Comparison of ENCODE assay signal across 8 cellular contexts in the genomic region with DNA sequence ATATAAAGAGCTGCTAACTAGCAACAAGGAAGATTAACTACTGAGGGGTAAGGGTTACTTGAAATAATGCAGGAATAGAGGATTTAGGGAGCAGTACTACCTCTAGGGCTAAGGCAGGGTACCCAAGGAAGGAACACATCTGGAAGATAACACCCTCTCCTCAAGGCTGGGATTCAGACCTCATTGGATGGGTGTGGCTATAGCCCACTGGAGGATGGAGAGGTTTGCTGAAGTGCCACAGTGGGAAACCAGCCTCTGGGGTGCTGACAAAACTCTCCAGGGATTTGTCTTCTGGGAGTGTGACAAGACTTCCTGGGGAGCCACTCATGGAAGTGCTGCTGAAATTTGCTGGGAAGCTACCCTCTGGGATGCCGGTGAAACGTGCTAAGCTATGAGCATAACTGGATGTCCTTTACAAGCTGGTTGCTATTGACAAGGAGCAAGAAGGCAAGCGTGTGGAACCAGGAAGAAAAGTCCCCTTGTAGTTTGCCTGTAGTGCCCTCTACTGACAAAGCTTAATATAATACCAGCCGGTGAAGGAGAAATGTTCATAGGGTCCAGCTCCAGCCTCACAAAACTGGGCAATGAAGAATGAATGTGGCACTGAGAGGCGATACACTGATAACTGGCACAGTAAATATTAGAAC.
DNase-seq lines count a peak whose midpoint lies in the region; ATAC-seq and TF ChIP-seq lines count a peak whose summit lies in the region.

No MANE protein-coding gene starts in this region.

- intact Hi-C loops in activated B cell treated with CpG ODN at 0.5 μM for 24 hours (cut with micrococcal nuclease): loop anchor here (1.0 to 2.0 kb wide), 4 partner anchors 50 to 1369 kb away; no protein-coding TSS in a partner anchor

- no peak overlapping the region for H3K27ac ChIP-seq in GM23248

- ATAC-seq in activated B cell treated with CpG ODN at 0.5 μM for 24 hours (ENCODE audit: low read depth): peak; percentile 66
- no peak for ATAC-seq in HG02571 (IDR thresholded peaks at IDR 0.05; ENCODE audit: unreplicated experiment)

- peak; percentile 29 for DNase-seq in activated CD4-positive, alpha-beta T cell treated with anti-CD3 and anti-CD28 coated beads, Interleukin-2, amount 10 ng/mL, durations not matched to agents 7 days and 5 days
- DNase-seq in activated CD4-positive, alpha-beta T cell treated with anti-CD3 and anti-CD28 coated beads, Interleukin-2, amount 50 U/mL, for 4 hours: no peak
- DNase-seq in GM23248 (peak; percentile 74), NCI-H1694 treated with DMSO at 0.1 percent for 48 hours (lab: John Stamatoyannopoulos, UW) (peak; percentile 52), activated B cell treated with CpG ODN at 0.5 μM for 24 hours (no peak), islet precursor cell (peak; percentile 66), epidermal melanocyte (ENCODE audit: insufficient read length, low spot score) (no peak)

- no peak for TF ChIP-seq CTCF in activated B cell treated with CpG ODN at 0.5 μM for 24 hours (IDR thresholded peaks at IDR 0.05)

- H3K4me1 ChIP-seq in GM23248 (ENCODE audit: insufficient read depth): no peaks in the 10 kb centered on the region

- POLR2A ChIA-PET in activated CD4-positive, alpha-beta T cell treated with anti-CD3 and anti-CD28 coated beads, Interleukin-2, amount 10 ng/mL, durations not matched to agents 7 days and 5 days (lab: Charles Lee): no interaction called here
- POLR2A ChIA-PET in activated B cell treated with CpG ODN at 0.5 μM for 24 hours (lab: Charles Lee): interaction anchor here (1.0 to 1.6 kb wide), 3 partner anchors 50 to 1247 kb away, joined by 3 to 15 read pairs (median 4); no protein-coding TSS in a partner anchor

- in situ Hi-C loops in GM23248 (cut with MboI): no loop called here

- no peak overlapping the region; the same call in 1 of the 2 replicates for H3K9ac ChIP-seq in GM23248

- H3K79me2 ChIP-seq in GM23248 (ENCODE audit: insufficient read depth): no peaks in the 10 kb centered on the region

- 36 to 49% methylated on average over 5 of the region's 5 CpGs for WGBS in GM23248 (ENCODE audit: low coverage in 1 of 2, low lambda C conversion rate in 2 of 2, missing lambda C conversion rate in 2 of 2), 2 experiments

- H2AFZ ChIP-seq in GM23248: 0 out of 2 replicates have a peak overlapping the region, but pooled peaks have one; percentile 10

- H4K20me1 ChIP-seq in GM23248 (ENCODE audit: insufficient read depth): no peaks in the 10 kb centered on the region

- no peaks in the 10 kb centered on the region for H3F3A ChIP-seq in GM23248 (ENCODE audit: insufficient read depth)

- peak overlapping the region; percentile 27 for H3K27ac Mint-ChIP-seq in activated CD4-positive, alpha-beta T cell treated with anti-CD3 and anti-CD28 coated beads, Interleukin-2, amount 10 ng/mL, durations not matched to agents 7 days and 5 days
- H3K27ac Mint-ChIP-seq in activated B cell treated with CpG ODN at 0.5 μM for 24 hours: peak overlapping the region; percentile 12

- no peaks in the 10 kb centered on the region for H3K9me2 ChIP-seq in GM23248 (ENCODE audit: insufficient read depth)

- no peak overlapping the region for H3K4me3 ChIP-seq in GM23248

- peaks cover 6% of the 10 kb centered on the region for H3K27me3 Mint-ChIP-seq in activated CD4-positive, alpha-beta T cell treated with anti-CD3 and anti-CD28 coated beads, Interleukin-2, amount 10 ng/mL, durations not matched to agents 7 days and 5 days
- peaks cover 6% of the 10 kb centered on the region for H3K27me3 Mint-ChIP-seq in activated B cell treated with CpG ODN at 0.5 μM for 24 hours

- no peak overlapping the region for H3K4me2 ChIP-seq in GM23248 (ENCODE audit: unreplicated experiment)

- no peaks in the 10 kb centered on the region for H3K36me3 ChIP-seq in GM23248 (ENCODE audit: low read depth)

- peaks cover 1% of the 10 kb centered on the region for H3K36me3 Mint-ChIP-seq in activated CD4-positive, alpha-beta T cell treated with anti-CD3 and anti-CD28 coated beads, Interleukin-2, amount 10 ng/mL, durations not matched to agents 7 days and 5 days (ENCODE audit: low read depth)
- H3K36me3 Mint-ChIP-seq in activated B cell treated with CpG ODN at 0.5 μM for 24 hours (ENCODE audit: low read depth): no peaks in the 10 kb centered on the region

- no peaks in the 10 kb centered on the region for H3K9me3 ChIP-seq in GM23248 (ENCODE audit: low read depth)

- CTCF ChIA-PET in activated CD4-positive, alpha-beta T cell treated with anti-CD3 and anti-CD28 coated beads, Interleukin-2, amount 10 ng/mL, durations not matched to agents 7 days and 5 days (lab: Charles Lee): interaction anchor here (1.0 to 1.4 kb wide), 5 partner anchors 11 to 194 kb away, joined by 3 to 5 read pairs (median 3); no protein-coding TSS in a partner anchor
- CTCF ChIA-PET in activated B cell treated with CpG ODN at 0.5 μM for 24 hours (lab: Charles Lee): interaction anchor here (0.6 to 2.9 kb wide), 15 partner anchors 9 to 1247 kb away, joined by 3 to 26 read pairs (median 5); no protein-coding TSS in a partner anchor

- H3K27me3 ChIP-seq in GM23248 (replicated peaks; ENCODE audit: insufficient read depth): no peaks in the 10 kb centered on the region

- peaks cover 4% of the 10 kb centered on the region for H3K9me3 Mint-ChIP-seq in activated CD4-positive, alpha-beta T cell treated with anti-CD3 and anti-CD28 coated beads, Interleukin-2, amount 10 ng/mL, durations not matched to agents 7 days and 5 days
- H3K9me3 Mint-ChIP-seq in activated B cell treated with CpG ODN at 0.5 μM for 24 hours: peaks cover 13% of the 10 kb centered on the region

- peaks cover 5% of the 10 kb centered on the region for H3K4me1 Mint-ChIP-seq in activated CD4-positive, alpha-beta T cell treated with anti-CD3 and anti-CD28 coated beads, Interleukin-2, amount 10 ng/mL, durations not matched to agents 7 days and 5 days
- H3K4me1 Mint-ChIP-seq in activated B cell treated with CpG ODN at 0.5 μM for 24 hours: peaks cover 9% of the 10 kb centered on the region

- H3K4me3 Mint-ChIP-seq in activated CD4-positive, alpha-beta T cell treated with anti-CD3 and anti-CD28 coated beads, Interleukin-2, amount 10 ng/mL, durations not matched to agents 7 days and 5 days: no peak overlapping the region
- no peak overlapping the region for H3K4me3 Mint-ChIP-seq in activated B cell treated with CpG ODN at 0.5 μM for 24 hours

Comparison
In these comparisons a context has a peak if more than half of its experiments do, and no peak if none do; other contexts are left out.
1. DNase-seq: peak in activated CD4-positive, alpha-beta T cell treated with anti-CD3 and anti-CD28 coated beads, Interleukin-2, amount 10 ng/mL, durations not matched to agents 7 days and 5 days (single experiment), GM23248 (single experiment), NCI-H1694 treated with DMSO at 0.1 percent for 48 hours (single experiment) and islet precursor cell (single experiment); none in activated CD4-positive, alpha-beta T cell treated with anti-CD3 and anti-CD28 coated beads, Interleukin-2, amount 50 U/mL, for 4 hours (0 of 2), activated B cell treated with CpG ODN at 0.5 μM for 24 hours (single experiment) and epidermal melanocyte (single experiment).